In the genomic region with DNA sequence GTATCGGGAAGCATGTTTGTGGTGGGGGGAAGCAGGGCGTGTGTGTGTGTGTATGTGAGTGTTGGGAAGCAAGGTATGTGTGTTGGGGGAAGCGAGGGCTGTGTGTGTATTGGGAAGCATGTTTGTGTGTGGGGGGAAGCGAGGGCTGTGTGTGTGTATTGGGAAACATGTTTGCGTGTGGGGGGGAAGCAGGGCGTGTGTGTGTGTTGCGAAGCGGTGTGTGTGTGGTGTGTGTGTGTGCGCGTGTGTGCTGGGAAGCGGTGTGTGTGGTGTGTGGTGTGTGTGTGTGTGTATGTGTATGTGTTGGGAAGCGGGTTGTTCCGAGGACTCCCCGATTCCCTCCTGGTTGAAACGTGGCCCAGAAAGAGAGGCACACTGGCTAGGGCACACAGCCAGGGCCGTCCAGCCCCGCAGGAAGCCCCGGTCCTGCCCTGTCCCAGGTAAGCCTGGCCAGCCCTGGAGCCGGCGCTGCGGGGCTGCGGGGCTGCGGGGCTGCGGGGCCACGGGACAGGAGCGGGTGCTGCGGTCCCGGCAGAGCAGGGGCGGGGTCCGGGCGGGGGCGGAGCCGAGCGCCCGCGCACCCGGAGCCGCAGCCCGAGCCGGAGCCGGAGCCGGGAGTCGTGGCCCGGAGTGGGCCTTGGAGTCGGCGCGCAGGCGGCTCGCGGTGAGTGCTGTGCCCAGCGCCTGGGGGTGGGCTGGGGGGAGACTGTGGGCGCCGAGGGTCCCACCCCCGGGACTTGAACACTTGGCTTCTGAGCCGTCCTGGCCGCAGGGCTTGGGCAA, we compare ENCODE assay signal across 9 cellular contexts. TPM values are rescaled to one million over a fixed set of nuclear protein-coding genes. Genes with fewer than 3 reads are reported as not detected.
DNase-seq lines count a peak whose midpoint lies in the region; ATAC-seq and TF ChIP-seq lines count a peak whose summit lies in the region.
"Had no signal": no experiment of that assay in that cellular context is flagged by ENCODE, and none has a peak within 500 bp of the region (broad histone marks: within the 10 kb centered on the region; RNA-seq: fewer than 3 reads in every experiment).

TSS of gene NOD2 (plus strand) at position 608 of the 783 bp plus-strand sequence. CDS start 5,890 bp downstream, outside the sequence.

- H3K4me1 ChIP-seq in adipocyte (ENCODE audit: control insufficient read depth, insufficient read depth, low read length) = peaks cover 27% of the 10 kb centered on the region
- H3K4me1 ChIP-seq in iPS-20b (ENCODE audit: insufficient read depth, low read length) = no peaks in the 10 kb centered on the region
- H3K4me1 ChIP-seq in stomach = peaks cover 22 to 44% (median 32%) of the 10 kb centered on the region in 4 donors

- TF ChIP-seq CTCF in AG09309 (IDR thresholded peaks at IDR 0.05; ENCODE audit: control insufficient read depth, insufficient read depth, low read depth, low read length, missing control alignments) (no peak), HFFc6 (IDR thresholded peaks at IDR 0.05) (no peak), stomach (IDR thresholded peaks at IDR 0.05) (no peak)

- H3K27me3 ChIP-seq in adipocyte (replicated peaks; ENCODE audit: control insufficient read depth, insufficient read depth, low read length) (peaks cover 7% of the 10 kb centered on the region), iPS-20b (ENCODE audit: insufficient read depth, low read length) (peaks cover 42% of the 10 kb centered on the region), stomach (no peaks in the 10 kb centered on the region)

- peaks cover 22% of the 10 kb centered on the region for H3K27me3 Mint-ChIP-seq in HFFc6 (ENCODE audit: insufficient read depth)

- H3K36me3 Mint-ChIP-seq in HFFc6 (ENCODE audit: low read depth) = no peaks in the 10 kb centered on the region

- no peak within 1 kb of the TSS for H3K27ac ChIP-seq in iPS-20b (ENCODE audit: low read length)
- peak within 1 kb of the TSS in 4 of 5 donors; percentile 6 to 50 (median 42) for H3K27ac ChIP-seq in stomach
- H3K27ac ChIP-seq: epithelial cell of prostate had no signal

- intact Hi-C loops in stomach (cut with DNase I; ENCODE audit: low total_unique reads) = no loop called here

- H3K36me3 ChIP-seq in adipocyte (ENCODE audit: control insufficient read depth, insufficient read depth, low read length, severe bottlenecking) = no peaks in the 10 kb centered on the region
- H3K36me3 ChIP-seq in iPS-20b (ENCODE audit: insufficient read depth, low read depth, low read length) = no peaks in the 10 kb centered on the region
- no peaks in the 10 kb centered on the region for H3K36me3 ChIP-seq in stomach

- TF ChIP-seq EP300 in stomach (IDR thresholded peaks at IDR 0.05) = no peak

- DNase-seq in AG09309 (ENCODE audit: low read depth) (no peak), HFFc6 (no peak), adipocyte (ENCODE audit: low read depth) (no peak), stomach (peak; percentile 51), HUDEP-2 (lab: John Stamatoyannopoulos, UW; ENCODE audit: unreplicated experiment in 76 of 76) (no peak)

- 10 to 21% (median 13%) methylated on average over 32 to 56 of the region's 56 CpGs for WGBS in stomach, 5 donors

- H3K4me3 ChIP-seq in AG09309 (ENCODE audit: control insufficient read depth, low read depth, low read length) = peak within 1 kb of the TSS; percentile 12; the same call in 1 of the 2 replicates
- H3K4me3 ChIP-seq in adipocyte (ENCODE audit: low read length) = peak within 1 kb of the TSS; percentile 61
- H3K4me3 ChIP-seq in iPS-20b (ENCODE audit: low read length) = peak within 1 kb of the TSS; percentile 69
- H3K4me3 ChIP-seq in stomach = peak within 1 kb of the TSS; percentile 43 to 53 (median 50)

- TF ChIP-seq POLR2A in stomach (IDR thresholded peaks at IDR 0.05) = no peak

- ATAC-seq in HG03521 (IDR thresholded peaks at IDR 0.05; ENCODE audit: unreplicated experiment) = no peak
- no peak for ATAC-seq in GM21447 (IDR thresholded peaks at IDR 0.05; ENCODE audit: unreplicated experiment)

- no peak within 1 kb of the TSS for H3K27ac Mint-ChIP-seq in HFFc6

- H3K4me1 Mint-ChIP-seq in HFFc6 (ENCODE audit: low read depth) = peaks cover 7% of the 10 kb centered on the region

- peak within 1 kb of the TSS; percentile 34; the same call in 1 of the 2 replicates for H3K4me3 Mint-ChIP-seq in HFFc6

- no peaks in the 10 kb centered on the region for H3K9me3 Mint-ChIP-seq in HFFc6

- H3K9ac ChIP-seq in adipocyte (ENCODE audit: low read length) = peak within 1 kb of the TSS; percentile 45
- peak within 1 kb of the TSS; percentile 49; the same call in 1 of the 2 replicates for H3K9ac ChIP-seq in iPS-20b (ENCODE audit: low read depth, low read length)

- H3K9me3 ChIP-seq in adipocyte (ENCODE audit: control insufficient read depth, low read length) (no peaks in the 10 kb centered on the region), iPS-20b (ENCODE audit: insufficient read depth, low read depth, low read length) (no peaks in the 10 kb centered on the region), stomach (no peaks in the 10 kb centered on the region)

RNA-seq across cellular contexts. Expression of gene NOD2, which starts in this region (rescaled TPM):
- not detected for total RNA-seq in HFFc6 (2021; fragmentation: NEBNext Ultra II Directional; extraction: Animal tissue kit (Norgen Biotek cat#: 25700))
- 1 to 10 TPM in 4 of 5 donors, not detected in 1; 1.8 to 6.2 (median 3.5) TPM for total RNA-seq in stomach
- polyA plus RNA-seq in stomach = 1 to 10 TPM in 1 of 3 donors, under 1 TPM in 2; 0.56 to 3.7 (median 0.61) TPM

Comparison
In these comparisons a context has a peak if more than half of its experiments do, and no peak if none do; other contexts are left out.
1. H3K4me3 ChIP-seq: peak in every context shown above with its lines; median percentile 69 in iPS-20b; 61 in adipocyte; 50 in stomach; 12 in AG09309.